ENCODE assay signal across 8 cellular contexts in the genomic region with DNA sequence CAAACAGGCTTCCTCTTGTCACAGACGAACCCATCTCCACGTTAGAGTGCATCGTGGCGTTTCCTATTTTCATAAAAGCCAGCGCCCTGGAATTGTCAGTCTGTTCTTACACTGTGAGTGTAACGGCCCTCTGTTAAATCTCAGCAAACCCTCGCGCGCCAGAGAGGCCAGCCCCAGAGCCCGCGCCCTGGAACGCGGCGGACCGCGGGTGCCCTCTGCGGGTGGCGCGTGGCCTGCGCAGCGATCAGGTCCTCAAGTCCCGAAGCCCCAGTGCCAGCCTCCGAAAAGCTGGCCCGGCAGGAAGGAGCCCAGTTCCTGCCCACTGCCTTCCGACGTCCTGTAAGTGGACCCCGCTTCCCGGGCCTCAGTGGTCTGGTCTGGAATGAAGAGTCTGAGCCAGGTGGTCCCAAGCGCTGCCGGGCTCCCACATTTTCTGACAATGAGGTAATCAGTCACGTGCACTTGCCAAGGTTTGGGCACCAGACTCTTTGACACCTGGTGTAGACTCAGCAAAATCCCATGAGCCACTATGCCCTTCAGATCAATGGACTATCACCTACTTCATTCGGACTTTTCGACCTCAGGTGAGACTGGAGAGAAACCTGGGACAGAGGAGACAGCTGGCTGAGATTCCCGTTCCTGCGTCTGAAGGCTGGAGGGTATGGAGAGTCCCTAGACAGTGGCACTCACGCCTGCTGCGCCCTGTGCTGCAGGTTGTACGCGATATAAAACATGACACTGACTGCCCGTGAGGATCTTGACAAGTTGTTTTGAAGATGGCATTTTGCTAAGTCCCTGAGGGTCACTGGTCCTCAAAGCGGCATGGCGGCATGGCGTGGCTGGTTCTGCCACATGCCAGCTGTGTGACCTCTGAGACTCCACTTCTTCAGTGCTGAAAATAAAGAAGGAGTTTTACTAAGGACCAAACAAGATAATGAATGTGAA.
DNase-seq lines count a peak whose midpoint lies in the region; ATAC-seq and TF ChIP-seq lines count a peak whose summit lies in the region.

No MANE protein-coding gene starts in this region.

- TF ChIP-seq CTCF in lung (IDR thresholded peaks at IDR 0.05; ENCODE audit: control extremely low read depth, extremely low read depth) = peak; percentile 85

- H3K4me3 ChIP-seq in duodenal mucosa (ENCODE audit: low read depth in 1 of 2, low read length in 2 of 2) (peak overlapping the region; percentile 68 to 82), lung (peak overlapping the region; percentile 51)

- ATAC-seq in GM18858 (IDR thresholded peaks at IDR 0.05; ENCODE audit: unreplicated experiment) = peak; percentile 69
- peak; percentile 79 for ATAC-seq in HG03095 (IDR thresholded peaks at IDR 0.05; ENCODE audit: unreplicated experiment)
- ATAC-seq in lung (ENCODE audit: insufficient read depth, low FRiP score) = peak; percentile 88

- peak overlapping the region; percentile 23 to 79 for H3K9ac ChIP-seq in duodenal mucosa (ENCODE audit: low read depth in 1 of 2, low read length in 2 of 2)

- H3K27ac ChIP-seq in duodenal mucosa (ENCODE audit: low read depth, low read length) (no peak overlapping the region), lung (ENCODE audit: low read depth in 1 of 2, low read length in 1 of 2) (peak overlapping the region in 1 of 2 donors; percentile 67)

- 21 to 22% methylated on average over 43 of the region's 43 CpGs for WGBS in lung, 2 donors

- H3K36me3 ChIP-seq in duodenal mucosa (ENCODE audit: control insufficient read depth in 1 of 2, insufficient read depth in 2 of 2, low read length in 2 of 2) (no peaks in the 10 kb centered on the region), lung (ENCODE audit: control insufficient read depth in 2 of 2, insufficient read depth in 2 of 2, low read length in 2 of 2) (no peaks in the 10 kb centered on the region)

- H3K4me1 ChIP-seq in duodenal mucosa (ENCODE audit: control insufficient read depth in 1 of 2, insufficient read depth in 2 of 2, low read length in 2 of 2) (peaks cover 6 to 29% of the 10 kb centered on the region in 2 donors), lung (ENCODE audit: control insufficient read depth in 2 of 2, insufficient read depth in 2 of 2, low read length in 2 of 2) (peaks cover 0 to 6% of the 10 kb centered on the region in 2 donors)

- H3K27me3 ChIP-seq in duodenal mucosa (ENCODE audit: control insufficient read depth in 1 of 2, insufficient read depth in 2 of 2, low read length in 2 of 2) (peaks cover 8 to 13% of the 10 kb centered on the region in 2 donors), lung (ENCODE audit: control insufficient read depth, insufficient read depth) (no peaks in the 10 kb centered on the region)

- peak; percentile 75 for DNase-seq in AG08395 (ENCODE audit: low spot score)
- DNase-seq in NCI-H345 treated with DMSO at 0.1 percent for 48 hours (lab: John Stamatoyannopoulos, UW; ENCODE audit: unreplicated experiment) = peak; percentile 68
- peak; percentile 55 to 56 for DNase-seq in activated CD4-positive, alpha-beta T cell treated with anti-CD3 and anti-CD28 coated beads, Interleukin-2, amount 50 U/mL, for 4 hours
- DNase-seq in lung (ENCODE audit: low spot score) = peak; percentile 81
- peak; percentile 44 to 73 (median 51) for DNase-seq in stimulated activated CD4-positive, alpha-beta T cell treated with anti-CD3 and anti-CD28 coated beads, TNF-alpha, amount 100 ng/mL, for 24 hours (ENCODE audit: low read depth in 3 of 3)

- H3K9me3 ChIP-seq in duodenal mucosa (ENCODE audit: control insufficient read depth in 1 of 2, low read length in 2 of 2) (no peaks in the 10 kb centered on the region), lung (ENCODE audit: control insufficient read depth in 2 of 2, insufficient read depth in 1 of 2, low read length in 1 of 2) (no peaks in the 10 kb centered on the region)
